19 cellular contexts compared by ENCODE assay signal in genomic region chr15:22893881-22894280, GRCh38.
"Had no signal": no experiment of that assay in that cellular context is flagged by ENCODE, and none has a peak within 500 bp of the region (broad histone marks: within the 10 kb centered on the region; RNA-seq: fewer than 3 reads in every experiment).

No MANE protein-coding gene starts in this region.

- H3K9me3 ChIP-seq: esophagus muscularis mucosa, gastroesophageal sphincter, heart left ventricle, left lung, lower lobe of right lung, mucosa of descending colon had no signal

- H3K4me3 ChIP-seq: coronary artery, dorsolateral prefrontal cortex, esophagus muscularis mucosa, gastroesophageal sphincter, heart left ventricle, hepatocyte, left lung, lower lobe of right lung, mucosa of descending colon had no signal

- ATAC-seq: foreskin keratinocyte, gastroesophageal sphincter, heart left ventricle, left cardiac atrium, left lung, left ventricle myocardium superior, lower lobe of right lung, mucosa of descending colon had no signal

- DNase-seq: dermis blood vessel endothelial cell; dorsolateral prefrontal cortex; effector CD4-positive, alpha-beta T cell; effector memory CD4-positive, alpha-beta T cell; foreskin keratinocyte; hypothalamus; left cardiac atrium; left lung; left ventricle myocardium superior; lower lobe of right lung; mesenchymal stem cell; naive B cell had no signal

- H3K27ac Mint-ChIP-seq: mesothelial cell of epicardium had no signal

- H3K27me3 ChIP-seq: dorsolateral prefrontal cortex, esophagus muscularis mucosa, foreskin keratinocyte, gastroesophageal sphincter, heart left ventricle, hepatocyte, left lung had no signal

- H3K4me1 ChIP-seq: esophagus muscularis mucosa, foreskin keratinocyte, gastroesophageal sphincter, heart left ventricle, left lung, lower lobe of right lung had no signal

- H3K4me3 Mint-ChIP-seq: mesothelial cell of epicardium, naive B cell had no signal

- H3K4me2 ChIP-seq: hepatocyte had no signal

- H2AFZ ChIP-seq: hepatocyte had no signal

- H3K36me3 Mint-ChIP-seq: naive B cell had no signal

- H3K27me3 Mint-ChIP-seq: naive B cell had no signal

- H3K9me3 Mint-ChIP-seq: mesothelial cell of epicardium had no signal

- H3K4me1 Mint-ChIP-seq: mesothelial cell of epicardium, naive B cell had no signal

- H3K27ac ChIP-seq: coronary artery, dorsolateral prefrontal cortex, esophagus muscularis mucosa, foreskin keratinocyte, gastroesophageal sphincter, heart left ventricle, left lung, lower lobe of right lung had no signal
